ENCODE assay signal across 12 cellular contexts in the genomic region with DNA sequence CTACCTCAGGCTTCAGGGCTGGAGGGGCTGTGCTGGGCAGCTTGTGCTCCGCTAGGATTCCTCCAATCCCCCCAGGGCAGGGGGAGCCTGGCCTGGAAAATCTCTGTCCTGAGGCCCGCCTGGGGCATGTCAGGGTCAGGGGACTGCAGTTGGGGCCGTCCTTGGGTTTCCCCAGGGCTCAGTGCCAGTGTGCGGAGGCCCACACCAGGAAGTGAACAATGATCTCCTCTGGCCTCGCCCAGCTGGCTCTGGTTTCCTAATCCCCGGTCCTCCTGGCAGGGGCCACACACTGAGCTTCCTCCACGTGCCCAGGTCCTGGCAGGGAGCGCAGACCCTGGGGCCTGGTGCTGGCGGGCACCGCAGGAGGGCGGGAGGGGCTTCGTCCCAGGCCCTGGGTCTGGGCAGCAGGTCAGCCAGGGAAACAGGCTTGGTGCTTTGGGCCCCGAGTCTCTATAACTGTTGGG. TPM values are rescaled to one million over a fixed set of nuclear protein-coding genes. Genes with fewer than 3 reads are reported as not detected.
DNase-seq lines count a peak whose midpoint lies in the region; ATAC-seq and TF ChIP-seq lines count a peak whose summit lies in the region.
"Had no signal": no experiment of that assay in that cellular context is flagged by ENCODE, and none has a peak within 500 bp of the region (broad histone marks: within the 10 kb centered on the region; RNA-seq: fewer than 3 reads in every experiment).

No MANE protein-coding gene starts in this region.

- H3K4me3 Mint-ChIP-seq in activated CD4-positive, alpha-beta T cell treated with anti-CD3 and anti-CD28 coated beads, Interleukin-2, amount 10 ng/mL, durations not matched to agents 24 days and 14 days, result no peak overlapping the region
- H3K4me3 Mint-ChIP-seq in activated naive CD4-positive, alpha-beta T cell treated with anti-CD3 and anti-CD28 coated beads for 36 hours, result no peak overlapping the region
- H3K4me3 Mint-ChIP-seq: activated B cell treated with CpG ODN at 0.5 μM for 24 hours had no signal

- no peaks in the 10 kb centered on the region for H3K36me3 ChIP-seq in adipocyte (ENCODE audit: control insufficient read depth, insufficient read depth, low read length, severe bottlenecking)
- no peaks in the 10 kb centered on the region for H3K36me3 ChIP-seq in upper lobe of right lung

- CTCF ChIA-PET in activated naive CD4-positive, alpha-beta T cell treated with anti-CD3 and anti-CD28 coated beads for 36 hours (lab: Charles Lee), result no interaction called here

- intact Hi-C loops in activated CD4-positive, alpha-beta T cell treated with anti-CD3 and anti-CD28 coated beads, Interleukin-2, amount 10 ng/mL, durations not matched to agents 24 days and 14 days (cut with micrococcal nuclease), result no loop called here
- intact Hi-C loops in upper lobe of right lung (cut with DNase I), result no loop called here
- intact Hi-C loops in activated naive CD4-positive, alpha-beta T cell treated with anti-CD3 and anti-CD28 coated beads for 36 hours (cut with micrococcal nuclease), result no loop called here

- no peaks in the 10 kb centered on the region for H3K27me3 Mint-ChIP-seq in activated CD4-positive, alpha-beta T cell treated with anti-CD3 and anti-CD28 coated beads, Interleukin-2, amount 10 ng/mL, durations not matched to agents 24 days and 14 days
- no peaks in the 10 kb centered on the region for H3K27me3 Mint-ChIP-seq in activated naive CD4-positive, alpha-beta T cell treated with anti-CD3 and anti-CD28 coated beads for 36 hours (ENCODE audit: low read depth)
- H3K27me3 Mint-ChIP-seq: activated B cell treated with CpG ODN at 0.5 μM for 24 hours had no signal

- H3K4me3 ChIP-seq in adipocyte (ENCODE audit: low read length), result no peak overlapping the region
- no peak overlapping the region for H3K4me3 ChIP-seq in upper lobe of right lung
- H3K4me3 ChIP-seq: dorsolateral prefrontal cortex, K562 had no signal

- no peak overlapping the region for H3K27ac ChIP-seq in upper lobe of right lung
- H3K27ac ChIP-seq: dorsolateral prefrontal cortex had no signal

- ATAC-seq in upper lobe of right lung (peak; percentile 76), HG03432 (IDR thresholded peaks at IDR 0.05; ENCODE audit: unreplicated experiment) (no peak)
- ATAC-seq: K562 had no signal

- no peaks in the 10 kb centered on the region for H3K36me3 Mint-ChIP-seq in activated CD4-positive, alpha-beta T cell treated with anti-CD3 and anti-CD28 coated beads, Interleukin-2, amount 10 ng/mL, durations not matched to agents 24 days and 14 days (ENCODE audit: low read depth)
- no peaks in the 10 kb centered on the region for H3K36me3 Mint-ChIP-seq in activated naive CD4-positive, alpha-beta T cell treated with anti-CD3 and anti-CD28 coated beads for 36 hours (ENCODE audit: low read depth)

- H3K27me3 ChIP-seq in adipocyte (replicated peaks; ENCODE audit: control insufficient read depth, insufficient read depth, low read length), result peaks cover 12% of the 10 kb centered on the region
- H3K27me3 ChIP-seq in upper lobe of right lung, result no peaks in the 10 kb centered on the region

- DNase-seq in activated CD4-positive, alpha-beta T cell treated with anti-CD3 and anti-CD28 coated beads for 1 hour, result peak; percentile 4
- no peak for DNase-seq in activated CD4-positive, alpha-beta T cell treated with anti-CD3 and anti-CD28 coated beads, Interleukin-2, amount 10 ng/mL, durations not matched to agents 24 days and 14 days
- DNase-seq in adipocyte (ENCODE audit: low read depth), result peak; percentile 63
- peak; percentile 33 for DNase-seq in kidney glomerular epithelial cell (lab: John Stamatoyannopoulos, UW)
- peak; percentile 85 for DNase-seq in upper lobe of right lung
- DNase-seq in NCI-H1436 (lab: John Stamatoyannopoulos, UW), result no peak
- no peak for DNase-seq in activated naive CD4-positive, alpha-beta T cell treated with anti-CD3 and anti-CD28 coated beads for 36 hours
- DNase-seq: activated B cell treated with CpG ODN at 0.5 μM for 24 hours, trophoblast cell had no signal

- no peaks in the 10 kb centered on the region for H3K9me3 ChIP-seq in adipocyte (ENCODE audit: control insufficient read depth, low read length)
- H3K9me3 ChIP-seq in upper lobe of right lung, result no peaks in the 10 kb centered on the region

- H3K9me3 Mint-ChIP-seq in activated CD4-positive, alpha-beta T cell treated with anti-CD3 and anti-CD28 coated beads, Interleukin-2, amount 10 ng/mL, durations not matched to agents 24 days and 14 days, result no peaks in the 10 kb centered on the region
- no peaks in the 10 kb centered on the region for H3K9me3 Mint-ChIP-seq in activated naive CD4-positive, alpha-beta T cell treated with anti-CD3 and anti-CD28 coated beads for 36 hours
- H3K9me3 Mint-ChIP-seq: activated B cell treated with CpG ODN at 0.5 μM for 24 hours had no signal

- TF ChIP-seq CTCF in upper lobe of right lung (IDR thresholded peaks at IDR 0.05), result no peak

- no peak overlapping the region for H3K27ac Mint-ChIP-seq in activated CD4-positive, alpha-beta T cell treated with anti-CD3 and anti-CD28 coated beads, Interleukin-2, amount 10 ng/mL, durations not matched to agents 24 days and 14 days
- H3K27ac Mint-ChIP-seq in activated naive CD4-positive, alpha-beta T cell treated with anti-CD3 and anti-CD28 coated beads for 36 hours, result no peak overlapping the region
- H3K27ac Mint-ChIP-seq: activated B cell treated with CpG ODN at 0.5 μM for 24 hours had no signal

- peaks cover 11% of the 10 kb centered on the region for H3K4me1 ChIP-seq in adipocyte (ENCODE audit: control insufficient read depth, insufficient read depth, low read length)
- H3K4me1 ChIP-seq in upper lobe of right lung, result peaks cover 17% of the 10 kb centered on the region

- no peak overlapping the region for H3K9ac ChIP-seq in adipocyte (ENCODE audit: low read length)

- no peaks in the 10 kb centered on the region for H3K4me1 Mint-ChIP-seq in activated CD4-positive, alpha-beta T cell treated with anti-CD3 and anti-CD28 coated beads, Interleukin-2, amount 10 ng/mL, durations not matched to agents 24 days and 14 days
- no peaks in the 10 kb centered on the region for H3K4me1 Mint-ChIP-seq in activated naive CD4-positive, alpha-beta T cell treated with anti-CD3 and anti-CD28 coated beads for 36 hours (ENCODE audit: low read depth)
- H3K4me1 Mint-ChIP-seq: activated B cell treated with CpG ODN at 0.5 μM for 24 hours had no signal

RNA-seq across cellular contexts. Expression of a gene that starts 1.4 kb away (rescaled TPM):
- total RNA-seq in activated CD4-positive, alpha-beta T cell treated with anti-CD3 and anti-CD28 coated beads, Interleukin-2, amount 10 ng/mL, durations not matched to agents 24 days and 14 days, result not detected in 2 replicates
- total RNA-seq in upper lobe of right lung, result not detected
- not detected for total RNA-seq in activated naive CD4-positive, alpha-beta T cell treated with anti-CD3 and anti-CD28 coated beads for 36 hours
- total RNA-seq: activated B cell treated with CpG ODN at 0.5 μM for 24 hours had no signal

RNA-seq across cellular contexts. Expression of a gene that starts 36.8 kb away (rescaled TPM):
- total RNA-seq in activated CD4-positive, alpha-beta T cell treated with anti-CD3 and anti-CD28 coated beads, Interleukin-2, amount 10 ng/mL, durations not matched to agents 24 days and 14 days, result not detected in 2 replicates
- total RNA-seq in upper lobe of right lung, result not detected
- total RNA-seq in activated naive CD4-positive, alpha-beta T cell treated with anti-CD3 and anti-CD28 coated beads for 36 hours, result not detected
- total RNA-seq: activated B cell treated with CpG ODN at 0.5 μM for 24 hours, dorsolateral prefrontal cortex, K562 had no signal

Comparison
In these comparisons a context has a peak if more than half of its experiments do, and no peak if none do; other contexts are left out.
1. DNase-seq: peak in activated CD4-positive, alpha-beta T cell treated with anti-CD3 and anti-CD28 coated beads for 1 hour (single experiment), adipocyte (single experiment), kidney glomerular epithelial cell (single experiment) and upper lobe of right lung (single experiment); none in activated CD4-positive, alpha-beta T cell treated with anti-CD3 and anti-CD28 coated beads, Interleukin-2, amount 10 ng/mL, durations not matched to agents 24 days and 14 days (single experiment), NCI-H1436 (single experiment) and activated naive CD4-positive, alpha-beta T cell treated with anti-CD3 and anti-CD28 coated beads for 36 hours (single experiment).